ENCODE assay signal across 9 cellular contexts in genomic region chr5:68884893-68885292, GRCh38.
A peak's percentile ranks its signal among the peaks of the same experiment; 100 is the strongest.
DNase-seq lines count a peak whose midpoint lies in the region; ATAC-seq and TF ChIP-seq lines count a peak whose summit lies in the region.
"Had no signal": no experiment of that assay in that cellular context is flagged by ENCODE, and none has a peak within 500 bp of the region (broad histone marks: within the 10 kb centered on the region; RNA-seq: fewer than 3 reads in every experiment).

No MANE protein-coding gene starts in this region.

- no peak overlapping the region for H3K4me3 ChIP-seq in GM12875 (ENCODE audit: low read depth, low read length)
- H3K4me3 ChIP-seq: skin epidermis had no signal

- DNase-seq in ACHN (peak; percentile 11), SK-MEL-5 (ENCODE audit: low read depth, low spot score) (peak; percentile 67), hepatic stellate cell (ENCODE audit: low spot score) (peak; percentile 8), omental fat pad (ENCODE audit: low spot score) (no peak), AG20443 (ENCODE audit: low spot score) (no peak)

- in situ Hi-C loops in ACHN (cut with HindIII; ENCODE audit: low pct_ligation_motif_present, low pct_unique_long_range_greater_than_20kb, low sequenced_read_pairs) (no loop called here), SK-MEL-5 (cut with HindIII; ENCODE audit: low pct_unique_long_range_greater_than_20kb, low sequenced_read_pairs) (no loop called here)

- TF ChIP-seq CTCF in GM12875 (IDR thresholded peaks at IDR 0.05; ENCODE audit: borderline replicate concordance, insufficient read depth, low read depth, low read length) (peak; percentile 27; the same call in 1 of the 2 replicates), omental fat pad (IDR thresholded peaks at IDR 0.05) (no peak)

- ATAC-seq in omental fat pad (ENCODE audit: low FRiP score) (no peak), GM18873 (IDR thresholded peaks at IDR 0.05; ENCODE audit: low FRiP score, unreplicated experiment) (no peak), HG02885 (IDR thresholded peaks at IDR 0.05; ENCODE audit: poor library complexity, unreplicated experiment) (no peak)

Comparison
In these comparisons a context has a peak if more than half of its experiments do, and no peak if none do; other contexts are left out.
1. DNase-seq: peak in ACHN (single experiment), SK-MEL-5 (single experiment) and hepatic stellate cell (single experiment); none in omental fat pad (single experiment) and AG20443 (single experiment).